ENCODE assay signal across 8 cellular contexts in genomic region chr16:11255737-11256656, GRCh38. TPM values are rescaled to one million over a fixed set of nuclear protein-coding genes. Genes with fewer than 3 reads are reported as not detected.
A peak's percentile ranks its signal among the peaks of the same experiment; 100 is the strongest.
DNase-seq lines count a peak whose midpoint lies in the region; ATAC-seq, FAIRE-seq and TF ChIP-seq lines count a peak whose summit lies in the region.

SOCS1 (minus strand) TSS chr16:11256204; CDS start chr16:11255478, 726 bp downstream.

- peaks cover 2% of the 10 kb centered on the region for H3K36me3 Mint-ChIP-seq in T-helper 17 cell (ENCODE audit: low read depth)

- H3K9me3 ChIP-seq in T-helper 17 cell (ENCODE audit: control insufficient read depth, low read length, poor library complexity, severe bottlenecking) (no peaks in the 10 kb centered on the region), vagina (no peaks in the 10 kb centered on the region)

- peak within 1 kb of the TSS; percentile 99 for H3K27ac ChIP-seq in vagina

- intact Hi-C loops in vagina (cut with DNase I): loop anchor here (2.0 to 10.0 kb wide), 3 partner anchors 101 to 701 kb away; no protein-coding TSS in a partner anchor

- peak; percentile 66 to 97 (median 72) for TF ChIP-seq CTCF in vagina (IDR thresholded peaks at IDR 0.05)

- H3K27ac Mint-ChIP-seq in T-helper 17 cell: peak within 1 kb of the TSS; percentile 97

- H3K36me3 ChIP-seq in vagina: no peaks in the 10 kb centered on the region

- peak within 1 kb of the TSS; percentile 98 for H3K4me3 Mint-ChIP-seq in T-helper 17 cell

- no peaks in the 10 kb centered on the region for H3K27me3 Mint-ChIP-seq in T-helper 17 cell

- TF ChIP-seq POLR2A in GM12892 (IDR thresholded peaks at IDR 0.05; ENCODE audit: low read depth, low read length) (peak; percentile 98), vagina (IDR thresholded peaks at IDR 0.05) (peak; percentile 53 to 98)

- H3K27me3 ChIP-seq in vagina: no peaks in the 10 kb centered on the region

- ATAC-seq in HG02759 (IDR thresholded peaks at IDR 0.05; ENCODE audit: unreplicated experiment): peak; percentile 68
- peak; percentile 59 for ATAC-seq in T-helper 17 cell

- H3K4me3 ChIP-seq in vagina: peak within 1 kb of the TSS; percentile 62 to 97

- H3K4me1 ChIP-seq in vagina: peaks cover 54% of the 10 kb centered on the region

- peak; percentile 78 for FAIRE-seq in GM12892 (lab: Jason Lieb, UNC)

- DNase-seq in GM12892 (ENCODE audit: insufficient read length): peak; percentile 83
- peak; percentile 53 for DNase-seq in NCI-H128 (lab: John Stamatoyannopoulos, UW; ENCODE audit: unreplicated experiment)
- peak; percentile 84 to 87 (median 87) for DNase-seq in T-helper 17 cell
- peak in 56 of 58 donors; percentile 15 to 82 (median 70) for DNase-seq in anterior cingulate cortex (lab: John Stamatoyannopoulos, UW)
- peak; percentile 93 for DNase-seq in hepatic stellate cell (ENCODE audit: low spot score)
- peak; percentile 22 for DNase-seq in renal cortical epithelial cell (ENCODE audit: low read depth)
- DNase-seq in vagina (ENCODE audit: extremely low spot score in 2 of 2): no peak

- H3K4me1 Mint-ChIP-seq in T-helper 17 cell: peaks cover 48% of the 10 kb centered on the region

RNA-seq across cellular contexts. Expression of gene SOCS1, which starts in this region (rescaled TPM):
- 4.3 TPM for polyA plus RNA-seq in GM12892 (2012; ENCODE audit: missing spikeins)
- 10 to 100 TPM; 42.1 to 49.5 TPM for total RNA-seq in T-helper 17 cell
- total RNA-seq in renal cortical epithelial cell: 1.0 and 4.2 TPM in 2 replicates
- 22.1 TPM for total RNA-seq in vagina

Comparison
In these comparisons a context has a peak if more than half of its experiments do, and no peak if none do; other contexts are left out.
1. DNase-seq: peak in GM12892 (single experiment), NCI-H128 (single experiment), T-helper 17 cell (3 of 3), anterior cingulate cortex (56 of 58), hepatic stellate cell (single experiment) and renal cortical epithelial cell (single experiment); none in vagina (0 of 2).